In the genomic region with DNA sequence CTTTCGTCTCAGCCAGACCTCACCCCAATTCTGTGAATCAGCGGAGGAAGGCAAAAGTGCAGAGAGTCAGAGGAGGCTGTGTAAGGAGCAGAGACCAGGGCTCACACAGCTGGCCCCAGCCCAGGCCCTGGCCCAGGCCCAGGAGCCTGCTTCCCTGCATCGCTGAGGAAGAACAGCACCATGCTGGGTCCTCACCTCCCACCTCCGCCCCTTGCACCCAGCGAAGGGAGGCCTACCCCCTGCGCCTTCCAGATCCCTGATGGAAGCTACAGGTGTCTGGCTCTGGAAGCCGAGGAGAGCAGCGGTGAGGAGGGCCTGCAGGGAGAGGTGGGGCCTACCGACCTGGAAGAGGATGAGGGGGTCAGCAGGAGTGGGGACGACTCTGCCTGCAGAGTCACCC, we compare ENCODE assay signal across 21 cellular contexts. TPM values are rescaled to one million over a fixed set of nuclear protein-coding genes. Genes with fewer than 3 reads are reported as not detected.
DNase-seq lines count a peak whose midpoint lies in the region; ATAC-seq and TF ChIP-seq lines count a peak whose summit lies in the region.
"Had no signal": no experiment of that assay in that cellular context is flagged by ENCODE, and none has a peak within 500 bp of the region (broad histone marks: within the 10 kb centered on the region; RNA-seq: fewer than 3 reads in every experiment).

No MANE protein-coding gene starts in this region.

- H3K4me1 ChIP-seq in testis (peaks cover 55% of the 10 kb centered on the region), GM23338 (ENCODE audit: insufficient read depth) (0 out of 2 replicates have a peak, but pooled peaks cover 6% of the 10 kb centered on the region)

- H3K4me1 Mint-ChIP-seq in mesothelial cell of epicardium = peaks cover 58% of the 10 kb centered on the region
- H3K4me1 Mint-ChIP-seq in GM23338 = peaks cover 38% of the 10 kb centered on the region
- H3K4me1 Mint-ChIP-seq in natural killer cell = no peaks in the 10 kb centered on the region

- TF ChIP-seq CTCF in mesothelial cell of epicardium (IDR thresholded peaks at IDR 0.05; ENCODE audit: unreplicated experiment) (no peak), testis (IDR thresholded peaks at IDR 0.05) (no peak), GM23338 (conservative IDR thresholded peaks at IDR 0.05; ENCODE audit: low read depth in 2 of 2) (no peak), natural killer cell (IDR thresholded peaks at IDR 0.05) (no peak)

- H3F3A ChIP-seq in GM23338 (replicated peaks; ENCODE audit: low read depth) = no peaks in the 10 kb centered on the region

- H2AFZ ChIP-seq in GM23338 = no peak overlapping the region
- H2AFZ ChIP-seq: GM23248 had no signal

- H3K79me2 ChIP-seq in GM23338 (replicated peaks; ENCODE audit: insufficient read depth) = no peaks in the 10 kb centered on the region

- H3K27me3 Mint-ChIP-seq in mesothelial cell of epicardium (ENCODE audit: low read depth) (no peaks in the 10 kb centered on the region), GM23338 (ENCODE audit: insufficient read depth, low read depth, poor library complexity) (peaks cover 4% of the 10 kb centered on the region), natural killer cell (ENCODE audit: low read depth in 2 of 2) (peaks cover 3 to 11% of the 10 kb centered on the region in 2 donors)

- H3K27ac Mint-ChIP-seq in mesothelial cell of epicardium = peak overlapping the region; percentile 68
- no peak overlapping the region for H3K27ac Mint-ChIP-seq in GM23338
- no peak overlapping the region for H3K27ac Mint-ChIP-seq in natural killer cell
- H3K27ac Mint-ChIP-seq: naive thymus-derived CD8-positive, alpha-beta T cell had no signal

- H3K27me3 ChIP-seq in testis (no peaks in the 10 kb centered on the region), GM23338 (ENCODE audit: insufficient read depth) (peaks cover 1% of the 10 kb centered on the region; the same call in 1 of the 2 replicates)
- H3K27me3 ChIP-seq: SJSA1 had no signal

- peak; percentile 74 for DNase-seq in Right ventricle myocardium superior
- no peak for DNase-seq in mesothelial cell of epicardium (ENCODE audit: low spot score in 2 of 2, unreplicated experiment in 2 of 2)
- peak; percentile 40 for DNase-seq in testis
- no peak for DNase-seq in NCI-H146 treated with DMSO at 0.1 percent for 48 hours (lab: John Stamatoyannopoulos, UW; ENCODE audit: unreplicated experiment)
- no peak for DNase-seq in GM23338 (ENCODE audit: low spot score)
- no peak for DNase-seq in natural killer cell
- no peak for DNase-seq in activated T-cell treated with anti-CD3 and anti-CD28 coated beads for 4 hours
- DNase-seq: activated CD4-positive, alpha-beta T cell treated with anti-CD3 and anti-CD28 coated beads, Interleukin-2, amount 50 U/mL, for 1 hour; activated naive CD4-positive, alpha-beta T cell treated with anti-CD3 and anti-CD28 coated beads, Interleukin-2, amount 50 U/mL, for 16 hours; activated T-cell treated with anti-CD3 and anti-CD28 coated beads, Interleukin-2, amount 50 U/mL, for 1 hour; Caco-2; effector CD4-positive, alpha-beta T cell; GM23248; naive thymus-derived CD8-positive, alpha-beta T cell; NCI-H187; NCI-H510A treated with DMSO at 0.1 percent for 48 hours had no signal

- H3K9me3 ChIP-seq in testis = no peaks in the 10 kb centered on the region
- H3K9me3 ChIP-seq: Caco-2, SJSA1 had no signal

- peak overlapping the region; percentile 7 for H3K27ac ChIP-seq in angular gyrus (ENCODE audit: low read depth, low read length)
- no peak overlapping the region for H3K27ac ChIP-seq in testis
- no peak overlapping the region for H3K27ac ChIP-seq in GM23338 (ENCODE audit: low read depth)
- H3K27ac ChIP-seq: SJSA1 had no signal

- ATAC-seq in Right ventricle myocardium superior (ENCODE audit: poor library complexity) = peak; percentile 24
- no peak for ATAC-seq in GM23338
- ATAC-seq in natural killer cell = no peak
- ATAC-seq: naive thymus-derived CD8-positive, alpha-beta T cell had no signal

- H3K36me3 Mint-ChIP-seq in mesothelial cell of epicardium = no peaks in the 10 kb centered on the region
- no peaks in the 10 kb centered on the region for H3K36me3 Mint-ChIP-seq in GM23338 (ENCODE audit: low read depth)
- no peaks in the 10 kb centered on the region for H3K36me3 Mint-ChIP-seq in natural killer cell
- H3K36me3 Mint-ChIP-seq: naive thymus-derived CD8-positive, alpha-beta T cell had no signal

- H3K9me3 Mint-ChIP-seq in mesothelial cell of epicardium (no peaks in the 10 kb centered on the region), GM23338 (no peaks in the 10 kb centered on the region), natural killer cell (no peaks in the 10 kb centered on the region)
- H3K9me3 Mint-ChIP-seq: naive thymus-derived CD8-positive, alpha-beta T cell had no signal

- no peaks in the 10 kb centered on the region for H4K20me1 ChIP-seq in GM23338 (replicated peaks; ENCODE audit: insufficient read depth)

- 56 to 79% methylated on average over 2 to 10 of the region's 10 CpGs for WGBS in testis, 2 donors

- H3K4me2 ChIP-seq in GM23338 = no peak overlapping the region

- no peak overlapping the region for H3K4me3 Mint-ChIP-seq in mesothelial cell of epicardium
- H3K4me3 Mint-ChIP-seq in GM23338 = no peak overlapping the region
- no peak overlapping the region for H3K4me3 Mint-ChIP-seq in natural killer cell
- H3K4me3 Mint-ChIP-seq: naive thymus-derived CD8-positive, alpha-beta T cell had no signal

- no peak overlapping the region for H3K4me3 ChIP-seq in testis
- no peak overlapping the region for H3K4me3 ChIP-seq in GM23338
- H3K4me3 ChIP-seq: GM23248, SJSA1 had no signal

- H3K36me3 ChIP-seq in testis (ENCODE audit: low read depth, missing control alignments) = no peaks in the 10 kb centered on the region
- H3K36me3 ChIP-seq in GM23338 (ENCODE audit: insufficient read depth) = no peaks in the 10 kb centered on the region
- H3K36me3 ChIP-seq: SJSA1 had no signal

- intact Hi-C loops in Right ventricle myocardium superior (cut with DNase I) = no loop called here
- intact Hi-C loops in testis (cut with DNase I; ENCODE audit: low total_unique reads) = no loop called here
- intact Hi-C loops in natural killer cell (cut with micrococcal nuclease) = no loop called here

- no peak for TF ChIP-seq POLR2A in testis (IDR thresholded peaks at IDR 0.05)

- H3K9me2 ChIP-seq in GM23338 (ENCODE audit: insufficient read depth) = no peaks in the 10 kb centered on the region

TF ChIP-seq in GM23338, 12 proteins besides CTCF, POLR2A, EP300 and RAD21 (continues in another document):
- TF ChIP-seq NANOG (IDR thresholded peaks at IDR 0.05; ENCODE audit: borderline replicate concordance) = no peak

RNA-seq across cellular contexts. Expression of a gene that starts 22.3 kb away (rescaled TPM):
- total RNA-seq in Right ventricle myocardium superior (645 TPM), mesothelial cell of epicardium (84.4 to 86.6 TPM (median 85.3 TPM) in 3 replicates), testis (10 to 100 TPM; 49.1 to 53.2 TPM), natural killer cell (under 1 TPM in 2 of 3 donors, not detected in 1; 0.16 to 0.48 TPM)
- polyA plus RNA-seq in testis (ENCODE audit: insufficient read depth, low read depth, low replicate concordance) (52.2 TPM), GM23338 (2016; fragmentation: Nextera tagmentation; extraction: Ambion mirVana) (0.16 and 0.38 TPM in 2 replicates)
- 1.3 and 3.0 TPM in 2 replicates for total RNA-seq in GM23338 (2014; rRNA removed; shearing (Covaris generic))
- polyA plus RNA-seq: naive thymus-derived CD8-positive, alpha-beta T cell had no signal

RNA-seq across cellular contexts. Expression of a gene that starts 42.9 kb away (rescaled TPM):
- 4.0 TPM for total RNA-seq in Right ventricle myocardium superior
- total RNA-seq in mesothelial cell of epicardium = 8.5 to 9.4 TPM (median 8.5 TPM) in 3 replicates
- 10 to 100 TPM; 12.0 to 12.7 TPM for total RNA-seq in testis
- 10.4 TPM for polyA plus RNA-seq in testis (ENCODE audit: insufficient read depth, low read depth, low replicate concordance)
- 13.8 and 26.4 TPM in 2 replicates for total RNA-seq in GM23338 (2014; rRNA removed; shearing (Covaris generic))
- polyA plus RNA-seq in GM23338 (2016; fragmentation: Nextera tagmentation; extraction: Ambion mirVana) = 10.9 and 12.7 TPM in 2 replicates
- total RNA-seq in natural killer cell = not detected
- total RNA-seq: bronchial epithelial cell; Caco-2; G401; HT-29; naive thymus-derived CD8-positive, alpha-beta T cell had no signal

Comparison
In these comparisons a context has a peak if more than half of its experiments do, and no peak if none do; other contexts are left out.
1. DNase-seq: peak in Right ventricle myocardium superior (single experiment) and testis (single experiment); none in mesothelial cell of epicardium (0 of 2), NCI-H146 treated with DMSO at 0.1 percent for 48 hours (single experiment), GM23338 (single experiment), natural killer cell (single experiment) and activated T-cell treated with anti-CD3 and anti-CD28 coated beads for 4 hours (single experiment).
2. RNA of a gene that starts 22.3 kb away (total RNA-seq): 645 TPM in Right ventricle myocardium superior (single experiment), 84.4 to 86.6 TPM in mesothelial cell of epicardium and 49.1 to 53.2 TPM in testis; 1.3 to 3.0 TPM in GM23338 and 0.16 to 0.48 TPM in natural killer cell; every median in the first group is over 10 times any median in the second.